Comparison of ENCODE assay signal across 19 cellular contexts in the genomic region with DNA sequence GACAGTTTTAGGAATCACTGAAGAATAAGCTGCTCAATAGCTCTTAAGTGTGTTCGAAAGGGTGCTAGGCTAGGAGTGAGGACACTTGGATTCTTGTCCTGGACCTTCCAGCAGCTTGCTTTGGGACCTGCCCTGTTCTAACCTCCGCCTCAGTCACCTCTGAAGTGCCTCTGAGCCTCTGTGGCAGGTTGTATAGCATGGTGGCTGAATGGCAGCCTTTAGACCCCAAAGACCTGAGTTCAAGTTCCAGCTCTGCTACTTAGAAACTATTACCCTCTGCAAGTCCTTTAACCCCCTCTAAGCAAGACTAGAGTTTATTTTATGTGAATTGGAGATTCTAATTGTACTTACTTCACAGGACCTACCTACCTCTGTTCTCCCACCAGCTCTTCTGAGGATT.
DNase-seq lines count a peak whose midpoint lies in the region; TF ChIP-seq lines count a peak whose summit lies in the region.
"Had no signal": no experiment of that assay in that cellular context is flagged by ENCODE, and none has a peak within 500 bp of the region (broad histone marks: within the 10 kb centered on the region; RNA-seq: fewer than 3 reads in every experiment).

No MANE protein-coding gene starts in this region.

- H3K4me2 ChIP-seq in BLaER1: peak overlapping the region; percentile 81; the same call in 1 of the 2 replicates

- DNase-seq in DMS 273 (lab: John Stamatoyannopoulos, UW; ENCODE audit: unreplicated experiment): peak; percentile 84
- DNase-seq in DMS 273 treated with DMSO at 0.1 percent for 48 hours (lab: John Stamatoyannopoulos, UW): no peak
- no peak for DNase-seq in WERI-Rb-1
- peak; percentile 13 for DNase-seq in ureter (ENCODE audit: low spot score)
- DNase-seq in hypothalamus (lab: John Stamatoyannopoulos, UW): no peak
- DNase-seq in BE2C: no peak
- DNase-seq: C1 segment of cervical spinal cord; Calu3; CD4-positive, alpha-beta memory T cell; COR-L47; DMS79; EL; GDM1; GOT3; H7; HCEC 1CT had no signal

- TF ChIP-seq CTCF in WERI-Rb-1 (IDR thresholded peaks at IDR 0.05; ENCODE audit: low read depth, low read length) (no peak), BE2C (IDR thresholded peaks at IDR 0.05; ENCODE audit: low read depth, low read length) (no peak)

- H3K27me3 ChIP-seq in BLaER1 (no peaks in the 10 kb centered on the region), WERI-Rb-1 (ENCODE audit: insufficient read depth, low read depth, severe bottlenecking) (no peaks in the 10 kb centered on the region), BE2C (no peaks in the 10 kb centered on the region)

- H3K9ac ChIP-seq in BLaER1: no peak overlapping the region

- no peaks in the 10 kb centered on the region for H3K36me3 ChIP-seq in BLaER1
- H3K36me3 ChIP-seq in WERI-Rb-1: no peaks in the 10 kb centered on the region
- H3K36me3 ChIP-seq in BE2C: no peaks in the 10 kb centered on the region

- no peaks in the 10 kb centered on the region for H4K20me1 ChIP-seq in BLaER1

- H3K4me3 ChIP-seq in BLaER1 (no peak overlapping the region), WERI-Rb-1 (ENCODE audit: low read depth, low read length) (no peak overlapping the region), BE2C (ENCODE audit: low read depth, low read length) (no peak overlapping the region)
- H3K4me3 ChIP-seq: GM12878 had no signal

- H3K9me3 ChIP-seq in BLaER1: no peaks in the 10 kb centered on the region
- H3K9me3 ChIP-seq in WERI-Rb-1 (ENCODE audit: severe bottlenecking): no peaks in the 10 kb centered on the region
- H3K9me3 ChIP-seq in BE2C: no peaks in the 10 kb centered on the region

- H3K4me1 ChIP-seq in BLaER1 (peaks cover 96% of the 10 kb centered on the region), BE2C (no peaks in the 10 kb centered on the region)

- H3K27ac ChIP-seq in BLaER1 (peak overlapping the region; percentile 85), WERI-Rb-1 (peak overlapping the region; percentile 45)
- H3K27ac ChIP-seq: 22Rv1 had no signal

Comparison
In these comparisons a context has a peak if more than half of its experiments do, and no peak if none do; other contexts are left out.
1. DNase-seq: peak in DMS 273 (single experiment) and ureter (single experiment); none in DMS 273 treated with DMSO at 0.1 percent for 48 hours (single experiment), WERI-Rb-1 (single experiment), hypothalamus (0 of 51) and BE2C (single experiment).